In the genomic region with DNA sequence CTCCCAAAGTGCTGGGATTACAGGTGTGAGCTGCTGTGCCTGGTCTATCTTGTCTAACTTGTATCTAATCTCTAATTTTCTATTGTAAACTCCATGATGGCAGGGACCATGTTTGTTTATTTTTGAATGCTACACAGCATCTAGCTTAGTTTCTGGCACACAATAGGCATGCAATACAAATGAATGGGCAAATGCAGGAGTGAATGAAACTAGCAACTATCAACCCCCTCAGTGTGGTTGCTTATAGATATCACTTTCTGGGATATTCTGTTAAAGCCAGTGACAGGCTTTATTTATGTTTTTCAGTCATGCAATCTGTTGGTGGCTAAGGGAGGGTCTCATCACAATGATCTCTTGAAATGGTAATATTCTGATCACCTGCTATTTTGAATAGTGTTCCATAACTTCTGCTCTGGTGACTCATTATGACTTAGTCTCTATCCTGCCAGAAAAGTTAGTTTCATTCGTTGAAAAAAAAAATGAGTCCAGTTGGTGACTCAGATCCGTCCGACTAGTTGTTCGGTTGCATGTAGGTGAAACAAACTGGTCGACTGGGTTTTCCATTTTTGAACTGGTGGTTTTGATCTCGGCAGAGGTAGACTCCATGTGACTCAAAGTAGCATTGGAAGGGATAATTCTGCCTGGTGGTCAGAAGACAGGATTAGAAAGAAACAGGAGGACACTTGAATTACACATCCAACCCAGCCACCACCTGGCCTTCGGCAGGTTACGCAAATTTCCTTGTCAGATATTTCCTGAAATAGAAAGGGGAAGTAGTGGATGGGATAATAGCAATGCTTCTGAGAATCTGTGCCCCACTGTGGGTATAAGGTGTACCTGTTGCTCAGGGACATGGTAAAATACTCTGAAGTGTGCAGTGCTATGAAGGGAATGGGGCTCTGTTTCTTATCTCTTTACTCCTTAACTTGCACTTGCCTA, we compare ENCODE assay signal across 8 cellular contexts.
DNase-seq lines count a peak whose midpoint lies in the region; ATAC-seq and TF ChIP-seq lines count a peak whose summit lies in the region.

No MANE protein-coding gene starts in this region.

- ATAC-seq in GM18519 (IDR thresholded peaks at IDR 0.05; ENCODE audit: low FRiP score, unreplicated experiment) (peak; percentile 66), HG02642 (IDR thresholded peaks at IDR 0.05; ENCODE audit: poor library complexity, unreplicated experiment) (peak; percentile 62)

- intact Hi-C loops in esophagus squamous epithelium (cut with DNase I): no loop called here

- 27 to 30% methylated on average over 8 of the region's 8 CpGs for WGBS in esophagus squamous epithelium, 2 donors

- TF ChIP-seq CTCF in esophagus squamous epithelium (IDR thresholded peaks at IDR 0.05): no peak

- DNase-seq in NOMO-1 treated with DMSO at 0.1 percent for 48 hours (lab: John Stamatoyannopoulos, UW; ENCODE audit: unreplicated experiment) (peak; percentile 28), esophagus squamous epithelium (lab: John Stamatoyannopoulos, UW) (no peak), germinal center (ENCODE audit: low spot score) (no peak), amniotic stem cell (lab: John Stamatoyannopoulos, UW) (no peak), DMS53 (lab: John Stamatoyannopoulos, UW) (no peak), medulla oblongata (ENCODE audit: extremely low spot score) (no peak)

- TF ChIP-seq POLR2A in esophagus squamous epithelium (IDR thresholded peaks at IDR 0.05): no peak

- H3K9me3 ChIP-seq in esophagus squamous epithelium: no peaks in the 10 kb centered on the region

- H3K27me3 ChIP-seq in esophagus squamous epithelium: no peaks in the 10 kb centered on the region

- peaks cover 0 to 33% (median 0%) of the 10 kb centered on the region in 3 donors for H3K4me1 ChIP-seq in esophagus squamous epithelium

- H3K4me3 ChIP-seq in esophagus squamous epithelium: peak overlapping the region in 2 of 4 donors; percentile 6 to 17

- H3K27ac ChIP-seq in esophagus squamous epithelium: peak overlapping the region; percentile 36 to 81 (median 64)

- no peaks in the 10 kb centered on the region for H3K36me3 ChIP-seq in esophagus squamous epithelium
